7 cellular contexts compared by ENCODE assay signal in genomic region chr1:6419397-6419802, GRCh38. TPM values are rescaled to one million over a fixed set of nuclear protein-coding genes. Genes with fewer than 3 reads are reported as not detected.
DNase-seq lines count a peak whose midpoint lies in the region; ATAC-seq and TF ChIP-seq lines count a peak whose summit lies in the region.

No MANE protein-coding gene starts in this region.

- DNase-seq in D341Med (ENCODE audit: low spot score): peak; percentile 75
- no peak for DNase-seq in IMR-90
- no peak for DNase-seq in germinal center (ENCODE audit: low spot score)
- DNase-seq in inferior parietal cortex (ENCODE audit: extremely low spot score): no peak

- CTCF ChIA-PET in IMR-90 (lab: Yijun Ruan, JAX): interaction anchor here (3.7 kb wide), 1 partner anchor 19 kb away, joined by 13 read pairs; no protein-coding TSS in a partner anchor

- no peak overlapping the region for H3K56ac ChIP-seq in IMR-90 (ENCODE audit: extremely low read depth, insufficient read depth, low read length)

- H3K9me3 ChIP-seq in IMR-90 (ENCODE audit: control insufficient read depth, insufficient read depth, low read length) (no peaks in the 10 kb centered on the region), esophagus (ENCODE audit: control insufficient read depth in 2 of 2, insufficient read depth in 1 of 2, low read depth in 1 of 2, low read length in 1 of 2) (no peaks in the 10 kb centered on the region), parathyroid adenoma (ENCODE audit: control insufficient read depth, low read length) (no peaks in the 10 kb centered on the region)

- H3K23ac ChIP-seq in IMR-90 (ENCODE audit: low read depth, low read length): no peak overlapping the region

- no peak overlapping the region for H2AK9ac ChIP-seq in IMR-90 (replicated peaks; ENCODE audit: low read depth, low read length, poor library complexity)

- no peaks in the 10 kb centered on the region for H3K79me1 ChIP-seq in IMR-90 (ENCODE audit: low read depth in 1 of 2, low read length in 2 of 2)

- POLR2A ChIA-PET in IMR-90 (lab: Charles Lee; ENCODE audit: unreplicated experiment): no interaction called here

- no peak overlapping the region for H2BK20ac ChIP-seq in IMR-90 (ENCODE audit: low read depth, low read length)

- no peaks in the 10 kb centered on the region for H3K36me3 ChIP-seq in IMR-90 (ENCODE audit: control insufficient read depth, insufficient read depth, low read length)
- H3K36me3 ChIP-seq in esophagus (ENCODE audit: control insufficient read depth in 2 of 2, insufficient read depth in 2 of 2, low read length in 1 of 2): no peaks in the 10 kb centered on the region
- no peaks in the 10 kb centered on the region for H3K36me3 ChIP-seq in parathyroid adenoma (ENCODE audit: control insufficient read depth, insufficient read depth, low read length)

- H3K18ac ChIP-seq in IMR-90 (ENCODE audit: low read depth, low read length): no peak overlapping the region

- H3K9ac ChIP-seq in IMR-90 (ENCODE audit: low read depth, low read length): no peak overlapping the region
- no peak overlapping the region for H3K9ac ChIP-seq in parathyroid adenoma

- H3K27me3 ChIP-seq in IMR-90 (ENCODE audit: control insufficient read depth, insufficient read depth, low read length) (peaks cover 84% of the 10 kb centered on the region), esophagus (ENCODE audit: control insufficient read depth in 1 of 2, insufficient read depth in 2 of 2, low read length in 2 of 2) (no peaks in the 10 kb centered on the region), parathyroid adenoma (ENCODE audit: control insufficient read depth, insufficient read depth, low read length) (no peaks in the 10 kb centered on the region)

- H2BK5ac ChIP-seq in IMR-90 (ENCODE audit: low read depth, low read length, poor library complexity, severe bottlenecking): no peak overlapping the region

- H4K91ac ChIP-seq in IMR-90 (ENCODE audit: insufficient read depth, low read depth, low read length): no peak overlapping the region

- no TSS peak for BruUV-seq in IMR-90 (replicated peaks; lab: Mats Ljungman, UMichigan)

- TF ChIP-seq CTCF in IMR-90 (conservative IDR thresholded peaks at IDR 0.05; ENCODE audit: low read depth, low read length) (no peak), parathyroid adenoma (IDR thresholded peaks at IDR 0.05) (no peak)

- dilution Hi-C loops in IMR-90 (cut with HindIII; ENCODE audit: low sequenced_read_pairs, unreplicated experiment): no loop called here

- no peaks in the 10 kb centered on the region for H3K9me1 ChIP-seq in IMR-90 (ENCODE audit: insufficient read depth, low read length)

- H3K14ac ChIP-seq in IMR-90 (replicated peaks; ENCODE audit: low read depth, low read length): no peak overlapping the region

- H3K4me3 ChIP-seq in IMR-90 (ENCODE audit: insufficient read depth, low read depth, low read length) (no peak overlapping the region), esophagus (ENCODE audit: low read depth in 1 of 2, low read length in 2 of 2) (peak overlapping the region; percentile 55 to 63), parathyroid adenoma (ENCODE audit: low read depth, low read length) (peak overlapping the region; percentile 5)

- in situ Hi-C loops in IMR-90 (cut with MboI; ENCODE audit: low sequenced_read_pairs): no loop called here

- H4K5ac ChIP-seq in IMR-90 (ENCODE audit: low read depth, low read length): no peak overlapping the region

- no peaks in the 10 kb centered on the region for H3K79me2 ChIP-seq in parathyroid adenoma

- WGBS in IMR-90 (ENCODE audit: extremely low coverage in 2 of 2, insufficient read length in 1 of 2), 2 experiments: 4% methylated on average over 34 of the region's 48 CpGs; no CpG with 5 or more reads in 1 of the 2 experiments
- 2% methylated on average over 34 to 48 of the region's 48 CpGs for WGBS in esophagus, 2 donors

- TF ChIP-seq RAD21 in IMR-90 (IDR thresholded peaks at IDR 0.05; ENCODE audit: low read length): no peak

- peaks cover 2% of the 10 kb centered on the region for H3K4me1 ChIP-seq in IMR-90 (ENCODE audit: control insufficient read depth, insufficient read depth, low read length)
- H3K4me1 ChIP-seq in esophagus (ENCODE audit: control insufficient read depth in 2 of 2, insufficient read depth in 2 of 2, low read length in 1 of 2): peaks cover 7 to 27% of the 10 kb centered on the region in 2 donors
- peaks cover 5% of the 10 kb centered on the region for H3K4me1 ChIP-seq in parathyroid adenoma

- no peak overlapping the region for H2BK15ac ChIP-seq in IMR-90 (ENCODE audit: low read depth, low read length)

- H4K20me1 ChIP-seq in IMR-90 (ENCODE audit: insufficient read depth, low read length): peaks cover 11% of the 10 kb centered on the region; the same call in 1 of the 2 replicates

- H3K4me2 ChIP-seq in IMR-90 (ENCODE audit: low read depth, low read length) (no peak overlapping the region), parathyroid adenoma (ENCODE audit: low read length) (peak overlapping the region; percentile 48)

- ATAC-seq in IMR-90 (ENCODE audit: low read depth): no peak; the same call in 1 of the 2 replicates
- no peak for ATAC-seq in GM21737 (IDR thresholded peaks at IDR 0.05; ENCODE audit: unreplicated experiment)

- no peak overlapping the region for H3K27ac ChIP-seq in IMR-90 (ENCODE audit: insufficient read depth, low read length)
- peak overlapping the region; percentile 19 to 47 for H3K27ac ChIP-seq in esophagus (ENCODE audit: low read depth in 2 of 2, low read length in 1 of 2)
- H3K27ac ChIP-seq in parathyroid adenoma: no peak overlapping the region

- TF ChIP-seq POLR2A in IMR-90 (IDR thresholded peaks at IDR 0.05; ENCODE audit: low read depth, low read length): no peak

- H2AK5ac ChIP-seq in IMR-90 (ENCODE audit: low read depth, low read length): no peak overlapping the region

- no peak overlapping the region for H2BK120ac ChIP-seq in IMR-90 (ENCODE audit: low read depth, low read length)

- no peak overlapping the region for H3K4ac ChIP-seq in IMR-90 (ENCODE audit: low read depth, low read length)

- H2AFZ ChIP-seq in IMR-90 (replicated peaks; ENCODE audit: low read length, poor library complexity) (peak overlapping the region; percentile 75), parathyroid adenoma (peak overlapping the region; percentile 28)

- no peak overlapping the region for H4K8ac ChIP-seq in IMR-90 (ENCODE audit: low read depth in 2 of 2, low read length in 2 of 2)

- intact Hi-C loops in IMR-90 (cut with micrococcal nuclease): no loop called here

TF ChIP-seq in IMR-90, 13 proteins besides CTCF, POLR2A, EP300 and RAD21:
- no peak for TF ChIP-seq MXI1 (IDR thresholded peaks at IDR 0.05; ENCODE audit: borderline replicate concordance, low read depth, low read length)
- TF ChIP-seq MAZ (IDR thresholded peaks at IDR 0.05; ENCODE audit: borderline replicate concordance, low read depth, low read length): no peak
- TF ChIP-seq MAFK (IDR thresholded peaks at IDR 0.05; ENCODE audit: low read depth, low read length): no peak
- no peak for TF ChIP-seq NFE2L2 (IDR thresholded peaks at IDR 0.05; ENCODE audit: low read depth, low read length)

RNA-seq across cellular contexts. Expression of gene HES2, which starts 0.3 kb away (rescaled TPM):
- not detected in 2 replicates for total RNA-seq in IMR-90 (2012; rRNA removed)
- polyA plus RNA-seq in IMR-90 (2012; rRNA removed) (not detected in 2 replicates), esophagus (10 to 100 TPM; 34.2 to 34.3 TPM)
- polyA plus RNA-seq in IMR-90 (2012; cell fraction: cytosol; rRNA removed): 0.01 TPM in 1 of 2 replicates, not detected in the other
- 0.03 and 0.08 TPM in 2 replicates for polyA plus RNA-seq in IMR-90 (2012; cell fraction: nucleus; rRNA removed; ENCODE audit: low replicate concordance)

RNA-seq across cellular contexts. Expression of gene ESPN, which starts 5.2 kb away (rescaled TPM):
- total RNA-seq in IMR-90 (2012; rRNA removed): under 0.01 TPM in 1 of 2 replicates, not detected in the other
- 0.02 and 0.03 TPM in 2 replicates for polyA plus RNA-seq in IMR-90 (2012; rRNA removed)
- polyA plus RNA-seq in IMR-90 (2012; cell fraction: cytosol; rRNA removed): 0.02 and 0.07 TPM in 2 replicates
- 0.10 and 0.15 TPM in 2 replicates for polyA plus RNA-seq in IMR-90 (2012; cell fraction: nucleus; rRNA removed; ENCODE audit: low replicate concordance)
- 10 to 100 TPM; 21.6 to 46.5 TPM for polyA plus RNA-seq in esophagus

RNA-seq across cellular contexts. Expression of gene ACOT7, which starts 25.8 kb away (rescaled TPM):
- 48.9 and 51.6 TPM in 2 replicates for total RNA-seq in IMR-90 (2012; rRNA removed)
- 242 and 271 TPM in 2 replicates for polyA plus RNA-seq in IMR-90 (2012; rRNA removed)
- 291 and 311 TPM in 2 replicates for polyA plus RNA-seq in IMR-90 (2012; cell fraction: cytosol; rRNA removed)
- polyA plus RNA-seq in IMR-90 (2012; cell fraction: nucleus; rRNA removed; ENCODE audit: low replicate concordance): 66.2 and 158 TPM in 2 replicates
- 10 to 100 TPM; 12.3 to 39.7 TPM for polyA plus RNA-seq in esophagus

RNA-seq across cellular contexts. Expression of gene TNFRSF25, which starts 46.6 kb away (rescaled TPM):
- 0.83 and 1.3 TPM in 2 replicates for total RNA-seq in IMR-90 (2012; rRNA removed)
- polyA plus RNA-seq in IMR-90 (2012; rRNA removed) (11.2 and 14.5 TPM in 2 replicates), esophagus (10 to 100 TPM; 23.9 to 53.9 TPM)
- polyA plus RNA-seq in IMR-90 (2012; cell fraction: cytosol; rRNA removed): 6.5 and 7.5 TPM in 2 replicates
- polyA plus RNA-seq in IMR-90 (2012; cell fraction: nucleus; rRNA removed; ENCODE audit: low replicate concordance): 119 and 293 TPM in 2 replicates

Comparison
In these comparisons a context has a peak if more than half of its experiments do, and no peak if none do; other contexts are left out.
1. H3K27ac ChIP-seq: peak in esophagus (2 of 2); none in IMR-90 (single experiment) and parathyroid adenoma (single experiment).
2. RNA of gene HES2, which starts 0.3 kb away (polyA plus RNA-seq): 34.2 to 34.3 TPM in esophagus; 0.01 to 0.08 TPM in IMR-90; every median in the first group is over 10 times any median in the second.
3. RNA of gene ESPN, which starts 5.2 kb away (polyA plus RNA-seq): 21.6 to 46.5 TPM in esophagus; 0.02 to 0.15 TPM in IMR-90; every median in the first group is over 10 times any median in the second.